1 cellular context compared by ENCODE assay signal in genomic region chr3:63943678-63944077, GRCh38.
TF ChIP-seq lines count a peak whose summit lies in the region.

No MANE protein-coding gene starts in this region.

TF ChIP-seq in WTC11, 78 proteins besides CTCF, POLR2A, EP300 and RAD21 (continued from another document):
- no peak for TF ChIP-seq HMGXB4 (CRISPR knock-in tag; IDR thresholded peaks at IDR 0.05)
- TF ChIP-seq ZNF317 (CRISPR knock-in tag; IDR thresholded peaks at IDR 0.05; ENCODE audit: borderline replicate concordance, low read depth) = no peak
